8 cellular contexts compared by ENCODE assay signal in the genomic region with DNA sequence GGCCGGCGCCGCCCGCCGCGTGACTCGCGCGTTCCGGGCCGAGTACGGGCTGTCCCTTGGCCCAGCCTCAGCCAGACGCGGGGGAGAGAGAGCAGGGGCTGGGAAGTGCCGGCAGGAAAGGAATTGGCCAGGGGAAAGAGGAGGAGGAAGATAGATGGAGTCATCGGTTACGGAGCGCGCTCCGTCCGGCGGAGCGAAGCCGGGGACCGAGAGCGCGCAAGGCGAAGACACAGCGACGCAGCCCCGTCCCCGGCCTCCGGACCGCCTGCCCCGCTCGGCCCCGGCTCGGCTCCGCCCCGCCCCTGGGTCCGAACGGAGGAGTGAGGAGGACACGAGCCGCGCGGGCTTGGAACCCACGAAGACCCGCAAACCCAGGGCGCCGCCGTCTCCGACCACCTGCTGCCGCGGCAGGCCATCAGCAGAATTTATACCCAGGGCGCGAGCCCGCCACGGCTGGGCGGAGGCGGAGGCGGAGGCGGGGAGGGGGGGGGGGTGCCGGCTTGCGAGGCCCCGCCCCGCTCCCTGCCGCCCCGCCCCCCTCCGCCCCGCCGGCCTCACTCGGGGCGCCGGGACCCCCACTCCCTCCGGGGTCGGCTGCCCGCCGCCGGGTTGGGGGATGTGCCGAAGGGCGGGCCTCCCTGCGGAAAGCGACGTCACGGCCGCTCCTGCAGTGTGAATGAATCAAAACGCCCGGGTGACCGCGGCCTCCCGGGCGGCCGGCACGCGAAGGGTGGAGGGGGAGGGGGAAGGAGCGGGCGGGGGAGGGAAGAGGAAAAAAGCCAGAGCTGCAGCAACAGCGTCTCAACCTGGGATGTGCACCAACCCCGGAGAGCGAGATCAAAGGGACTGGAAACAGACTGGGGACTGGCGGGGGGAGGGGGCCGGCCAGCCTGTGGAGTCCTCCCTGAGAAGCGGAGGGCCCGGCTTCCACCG. TPM values are rescaled to one million over a fixed set of nuclear protein-coding genes. Genes with fewer than 3 reads are reported as not detected.
DNase-seq lines count a peak whose midpoint lies in the region; ATAC-seq and TF ChIP-seq lines count a peak whose summit lies in the region.

A gene (plus strand): TSS at position 782 of the 933 bp plus-strand sequence. CDS start 266 bp downstream, outside the sequence.

- no peaks in the 10 kb centered on the region for H3F3A ChIP-seq in neural cell (ENCODE audit: insufficient read depth, low read length, poor library complexity, severe bottlenecking)

- peak within 1 kb of the TSS; percentile 79 for H3K4me3 Mint-ChIP-seq in activated CD4-positive, alpha-beta T cell treated with anti-CD3 and anti-CD28 coated beads, Interleukin-2, amount 10 ng/mL, durations not matched to agents 24 days and 14 days

- peak within 1 kb of the TSS; percentile 13 for H3K9ac ChIP-seq in neural cell (ENCODE audit: low read length)

- peak; percentile 65 for DNase-seq in NCI-H146 (lab: John Stamatoyannopoulos, UW)
- DNase-seq in activated CD4-positive, alpha-beta T cell treated with anti-CD3 and anti-CD28 coated beads, Interleukin-2, amount 10 ng/mL, durations not matched to agents 24 days and 14 days = peak; percentile 74
- peak; percentile 20 for DNase-seq in fibroblast of mammary gland (ENCODE audit: low read depth)
- no peak for DNase-seq in NCI-H2029 (lab: John Stamatoyannopoulos, UW)

- H3K9me3 Mint-ChIP-seq in activated CD4-positive, alpha-beta T cell treated with anti-CD3 and anti-CD28 coated beads, Interleukin-2, amount 10 ng/mL, durations not matched to agents 24 days and 14 days = no peaks in the 10 kb centered on the region

- TF ChIP-seq EP300 in neural cell (conservative IDR thresholded peaks at IDR 0.05; ENCODE audit: poor library complexity, severe bottlenecking) = no peak

- no peak within 1 kb of the TSS for H2AFZ ChIP-seq in neural cell (ENCODE audit: low read depth, low read length)

- TF ChIP-seq CTCF in C4-2B (conservative IDR thresholded peaks at IDR 0.05) (no peak; the same call in 1 of the 2 replicates), fibroblast of mammary gland (conservative IDR thresholded peaks at IDR 0.05; ENCODE audit: control insufficient read depth, insufficient read depth, low read depth, low read length) (no peak), neural cell (IDR thresholded peaks at IDR 0.05; ENCODE audit: poor library complexity, severe bottlenecking) (peak; percentile 7)

- H3K27ac Mint-ChIP-seq in activated CD4-positive, alpha-beta T cell treated with anti-CD3 and anti-CD28 coated beads, Interleukin-2, amount 10 ng/mL, durations not matched to agents 24 days and 14 days = no peak within 1 kb of the TSS

- H3K27me3 Mint-ChIP-seq in activated CD4-positive, alpha-beta T cell treated with anti-CD3 and anti-CD28 coated beads, Interleukin-2, amount 10 ng/mL, durations not matched to agents 24 days and 14 days = peaks cover 75% of the 10 kb centered on the region

- H4K20me1 ChIP-seq in neural cell (ENCODE audit: insufficient read depth) = peaks cover 3% of the 10 kb centered on the region

- H3K27me3 ChIP-seq in neural cell (ENCODE audit: insufficient read depth, low read depth, low read length) = peaks cover 97% of the 10 kb centered on the region

- peaks cover 20% of the 10 kb centered on the region for H3K4me1 Mint-ChIP-seq in activated CD4-positive, alpha-beta T cell treated with anti-CD3 and anti-CD28 coated beads, Interleukin-2, amount 10 ng/mL, durations not matched to agents 24 days and 14 days

- no peaks in the 10 kb centered on the region for H3K79me2 ChIP-seq in neural cell (replicated peaks; ENCODE audit: insufficient read depth, low read length)

- peak; percentile 48 for ATAC-seq in GM19455 (IDR thresholded peaks at IDR 0.05; ENCODE audit: unreplicated experiment)
- no peak for ATAC-seq in HG03342 (IDR thresholded peaks at IDR 0.05; ENCODE audit: unreplicated experiment)

- intact Hi-C loops in activated CD4-positive, alpha-beta T cell treated with anti-CD3 and anti-CD28 coated beads, Interleukin-2, amount 10 ng/mL, durations not matched to agents 24 days and 14 days (cut with micrococcal nuclease) = loop anchor here (5.0 to 10.0 kb wide), 2 partner anchors 487 to 1255 kb away; a partner anchor contains a TSS

- H3K36me3 ChIP-seq in neural cell (ENCODE audit: insufficient read depth, low read length) = no peaks in the 10 kb centered on the region

- peak within 1 kb of the TSS; percentile 35 for H3K27ac ChIP-seq in C4-2B
- no peak within 1 kb of the TSS for H3K27ac ChIP-seq in neural cell (ENCODE audit: low read length)

- no peaks in the 10 kb centered on the region for H3K36me3 Mint-ChIP-seq in activated CD4-positive, alpha-beta T cell treated with anti-CD3 and anti-CD28 coated beads, Interleukin-2, amount 10 ng/mL, durations not matched to agents 24 days and 14 days (ENCODE audit: low read depth)

- H3K9me3 ChIP-seq in neural cell (ENCODE audit: low read length) = no peaks in the 10 kb centered on the region

- H3K4me2 ChIP-seq in neural cell (ENCODE audit: low read length) = peak within 1 kb of the TSS; percentile 65

- H3K4me3 ChIP-seq in fibroblast of mammary gland (ENCODE audit: control insufficient read depth, low read depth, low read length) = peak within 1 kb of the TSS; percentile 45
- peak within 1 kb of the TSS; percentile 70 for H3K4me3 ChIP-seq in neural cell (ENCODE audit: low read length)

- no peaks in the 10 kb centered on the region for H3K9me2 ChIP-seq in neural cell (ENCODE audit: insufficient read depth, low read length)

- no peak for TF ChIP-seq RAD21 in neural cell (conservative IDR thresholded peaks at IDR 0.05)

TF ChIP-seq in neural cell, 6 proteins besides CTCF, POLR2A, EP300 and RAD21:
- peak; percentile 53 for TF ChIP-seq EZH2 (IDR thresholded peaks at IDR 0.05; ENCODE audit: borderline replicate concordance, insufficient read depth, low read length, poor library complexity, severe bottlenecking)
- TF ChIP-seq TAF1 (IDR thresholded peaks at IDR 0.05; ENCODE audit: low read depth) = no peak

RNA-seq across cellular contexts. Expression of the gene that starts here (rescaled TPM):
- not detected in 2 replicates for total RNA-seq in activated CD4-positive, alpha-beta T cell treated with anti-CD3 and anti-CD28 coated beads, Interleukin-2, amount 10 ng/mL, durations not matched to agents 24 days and 14 days
- polyA plus RNA-seq in neural cell = not detected in 2 replicates
- polyA minus RNA-seq in neural cell = not detected in 2 replicates

Comparison
In these comparisons a context has a peak if more than half of its experiments do, and no peak if none do; other contexts are left out.
1. Peak in DNase-seq in activated CD4-positive, alpha-beta T cell treated with anti-CD3 and anti-CD28 coated beads, Interleukin-2, amount 10 ng/mL, durations not matched to agents 24 days and 14 days; RNA of the gene not detected or under 1 TPM.